9 cellular contexts compared by ENCODE assay signal in the genomic region with DNA sequence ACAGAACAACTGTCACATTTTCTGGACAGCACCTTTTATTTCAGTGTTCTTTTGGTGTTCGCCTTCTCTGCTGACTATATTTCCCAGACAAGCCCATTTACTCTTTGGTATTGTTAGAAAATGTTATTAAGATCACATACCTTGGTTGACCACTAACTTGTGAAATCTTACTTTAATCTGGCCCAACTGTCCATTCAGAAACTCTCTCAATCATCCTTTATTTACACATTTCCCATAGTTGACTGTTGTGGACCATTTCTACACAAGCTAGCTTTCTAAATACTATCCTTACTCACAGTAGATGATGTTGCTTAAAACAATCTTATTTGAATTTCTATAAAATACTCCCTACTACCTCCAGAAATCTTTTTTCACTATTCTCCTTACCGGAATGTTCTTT.
"Had no signal": no experiment of that assay in that cellular context is flagged by ENCODE, and none has a peak within 500 bp of the region (broad histone marks: within the 10 kb centered on the region; RNA-seq: fewer than 3 reads in every experiment).

No MANE protein-coding gene starts in this region.

- ATAC-seq: GM23338, HCT116 had no signal

- H3K27ac ChIP-seq: GM23248 had no signal

- DNase-seq: GM23248, GOT3, H7, H9, HCEC 1CT, HFFc6 had no signal

- H3K4me1 ChIP-seq: HAP-1 had no signal

- H3K4me3 ChIP-seq: GM23248, GM23338, HAP-1 had no signal

- H3K36me3 ChIP-seq: HAP-1 had no signal

- H3K9me3 ChIP-seq: HAP-1 had no signal
